ENCODE assay signal across 1 cellular context in genomic region chr6:127186889-127187288, GRCh38.
TF ChIP-seq lines count a peak whose summit lies in the region.

No MANE protein-coding gene starts in this region.

TF ChIP-seq in H1, 55 proteins besides CTCF, POLR2A, EP300 and RAD21 (continued from another document):
- TF ChIP-seq ATF2 (IDR thresholded peaks at IDR 0.05; ENCODE audit: low read length) (no peak), CREB1 (IDR thresholded peaks at IDR 0.05) (no peak), MAX (IDR thresholded peaks at IDR 0.05) (no peak), SP4 (IDR thresholded peaks at IDR 0.05; ENCODE audit: low read length) (no peak), CBX8 (IDR thresholded peaks at IDR 0.05; ENCODE audit: borderline replicate concordance, low read depth, low read length) (no peak), CBX5 (IDR thresholded peaks at IDR 0.05; ENCODE audit: low read depth, low read length) (no peak), ZNF274 (IDR thresholded peaks at IDR 0.05; ENCODE audit: borderline replicate concordance, extremely low read depth, low read length) (no peak), CHD2 (IDR thresholded peaks at IDR 0.05; ENCODE audit: low read length) (no peak)
